ENCODE assay signal across 1 cellular context in the genomic region with DNA sequence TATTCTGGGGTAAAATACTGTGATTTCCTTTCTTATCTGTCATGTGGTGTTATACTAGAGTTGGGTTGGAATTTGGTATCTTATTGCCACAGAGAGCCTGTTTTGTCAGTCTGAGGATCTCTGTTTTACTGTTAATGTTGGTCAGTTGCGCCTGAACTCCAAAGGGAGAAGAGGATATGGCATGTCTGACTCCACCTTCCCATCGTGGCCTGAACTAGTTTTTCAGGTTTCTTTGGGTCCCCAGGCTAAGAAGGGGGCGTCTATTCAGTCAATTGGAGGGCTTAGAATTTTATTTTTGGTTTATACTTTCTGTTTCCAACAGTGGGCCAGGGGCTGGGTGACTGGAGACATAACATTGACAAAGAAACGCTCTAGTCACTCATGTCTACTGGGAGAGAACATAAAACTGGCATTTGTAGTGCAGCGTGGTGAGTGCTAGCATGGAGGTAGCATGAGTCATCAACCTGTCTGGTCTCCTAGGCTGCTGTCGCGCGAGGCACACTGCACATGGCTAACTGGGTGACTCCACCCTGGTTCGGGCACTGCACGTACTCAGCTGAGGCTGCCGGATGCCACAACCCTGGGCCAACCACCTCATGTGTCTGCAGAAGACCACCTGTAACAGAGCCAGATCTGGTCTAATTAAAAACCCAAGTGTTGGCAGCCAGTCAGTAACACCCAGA.
TF ChIP-seq lines count a peak whose summit lies in the region.

No MANE protein-coding gene starts in this region.

TF ChIP-seq in K562, 482 proteins besides CTCF, POLR2A, EP300 and RAD21 (continued from another document):
- TF ChIP-seq GABPB2 (CRISPR knock-in tag; conservative IDR thresholded peaks at IDR 0.05) (no peak), SAP30 (IDR thresholded peaks at IDR 0.05; ENCODE audit: borderline replicate concordance, insufficient read depth, low read depth, low read length, poor library complexity, severe bottlenecking) (no peak), RBM39 (optimal IDR thresholded peaks at IDR 0.05; ENCODE audit: low read depth, low read length) (no peak), ZNF41 (CRISPR knock-in tag; conservative IDR thresholded peaks at IDR 0.05) (no peak), ARNT (IDR thresholded peaks at IDR 0.05) (no peak), ZNF12 (CRISPR knock-in tag; IDR thresholded peaks at IDR 0.05) (no peak), BACH1 (tag; IDR thresholded peaks at IDR 0.05) (peak; percentile 40; the same call in 1 of the 2 replicates), C11orf30 (IDR thresholded peaks at IDR 0.05; ENCODE audit: low read depth) (peak; percentile 53), ZKSCAN1 (IDR thresholded peaks at IDR 0.05; ENCODE audit: low read depth, low read length) (no peak), MTA3 (IDR thresholded peaks at IDR 0.05; ENCODE audit: borderline replicate concordance) (no peak), ZNF766 (CRISPR knock-in tag; conservative IDR thresholded peaks at IDR 0.05) (0 out of 2 replicates have a peak, but pooled peaks have one; percentile 21), NFYB (IDR thresholded peaks at IDR 0.05; ENCODE audit: extremely low read depth, insufficient read length) (no peak), ZNF707 (CRISPR knock-in tag; conservative IDR thresholded peaks at IDR 0.05) (no peak), RAD51 (IDR thresholded peaks at IDR 0.05; ENCODE audit: borderline replicate concordance, low read depth) (no peak), ZNF263 (CRISPR knock-in tag; IDR thresholded peaks at IDR 0.05; ENCODE audit: borderline replicate concordance) (no peak), JUNB (CRISPR knock-in tag; conservative IDR thresholded peaks at IDR 0.05) (peak; percentile 82), ZNF77 (CRISPR knock-in tag; IDR thresholded peaks at IDR 0.05) (no peak), SMC3 (conservative IDR thresholded peaks at IDR 0.05; ENCODE audit: insufficient read depth, low read depth, low read length) (no peak), RBM14 (IDR thresholded peaks at IDR 0.05; ENCODE audit: borderline replicate concordance, insufficient read depth, low read depth, low read length) (no peak), CHD2 (IDR thresholded peaks at IDR 0.05; ENCODE audit: low read depth, low read length) (no peak), SRF (CRISPR knock-in tag; IDR thresholded peaks at IDR 0.05) (no peak), CBFA2T3 (IDR thresholded peaks at IDR 0.05) (0 out of 2 replicates have a peak, but pooled peaks have one; percentile 10), KAT8 (IDR thresholded peaks at IDR 0.05; ENCODE audit: low read depth) (no peak), NRF1 (conservative IDR thresholded peaks at IDR 0.05 in 1 of 2, IDR thresholded peaks at IDR 0.05 in 1 of 2) (no peak; a peak in 1 of 4 replicates), MEIS2 (IDR thresholded peaks at IDR 0.05; ENCODE audit: partially characterized antibody) (no peak), MEF2A (IDR thresholded peaks at IDR 0.05; ENCODE audit: control insufficient read depth, low read depth, low read length) (no peak), SRSF9 (IDR thresholded peaks at IDR 0.05; ENCODE audit: borderline replicate concordance, low read depth, low read length) (no peak), JUND (IDR thresholded peaks at IDR 0.05; ENCODE audit: borderline replicate concordance, low read depth, low read length) (peak; percentile 93), JUND (tag; IDR thresholded peaks at IDR 0.05; ENCODE audit: borderline replicate concordance, low read depth, low read length) (peak; percentile 92), ZNF764 (CRISPR knock-in tag; IDR thresholded peaks at IDR 0.05; ENCODE audit: low read depth) (no peak), EHMT2 (IDR thresholded peaks at IDR 0.05) (peak; percentile 55; the same call in 1 of the 2 replicates), STAT5A (IDR thresholded peaks at IDR 0.05; ENCODE audit: borderline replicate concordance, low read length) (no peak), MCM2 (IDR thresholded peaks at IDR 0.05; ENCODE audit: low read depth) (no peak), THRAP3 (IDR thresholded peaks at IDR 0.05; ENCODE audit: borderline replicate concordance) (no peak), RBM25 (IDR thresholded peaks at IDR 0.05; ENCODE audit: low read depth, low read length, severe bottlenecking) (no peak), SAFB (IDR thresholded peaks at IDR 0.05; ENCODE audit: borderline replicate concordance, low read depth, low read length) (no peak)
- TF ChIP-seq, protein P1, sequence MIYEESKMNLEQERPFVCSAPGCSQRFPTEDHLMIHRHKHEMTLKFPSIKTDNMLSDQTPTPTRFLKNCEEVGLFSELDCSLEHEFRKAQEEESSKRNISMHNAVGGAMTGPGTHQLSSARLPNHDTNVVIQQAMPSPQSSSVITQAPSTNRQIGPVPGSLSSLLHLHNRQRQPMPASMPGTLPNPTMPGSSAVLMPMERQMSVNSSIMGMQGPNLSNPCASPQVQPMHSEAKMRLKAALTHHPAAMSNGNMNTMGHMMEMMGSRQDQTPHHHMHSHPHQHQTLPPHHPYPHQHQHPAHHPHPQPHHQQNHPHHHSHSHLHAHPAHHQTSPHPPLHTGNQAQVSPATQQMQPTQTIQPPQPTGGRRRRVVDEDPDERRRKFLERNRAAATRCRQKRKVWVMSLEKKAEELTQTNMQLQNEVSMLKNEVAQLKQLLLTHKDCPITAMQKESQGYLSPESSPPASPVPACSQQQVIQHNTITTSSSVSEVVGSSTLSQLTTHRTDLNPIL (CRISPR knock-in tag; IDR thresholded peaks at IDR 0.05), result no peak
- TF ChIP-seq, protein P2, sequence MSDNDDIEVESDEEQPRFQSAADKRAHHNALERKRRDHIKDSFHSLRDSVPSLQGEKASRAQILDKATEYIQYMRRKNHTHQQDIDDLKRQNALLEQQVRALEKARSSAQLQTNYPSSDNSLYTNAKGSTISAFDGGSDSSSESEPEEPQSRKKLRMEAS (CRISPR knock-in tag; IDR thresholded peaks at IDR 0.05), result peak; percentile 61
- TF ChIP-seq, protein P3, sequence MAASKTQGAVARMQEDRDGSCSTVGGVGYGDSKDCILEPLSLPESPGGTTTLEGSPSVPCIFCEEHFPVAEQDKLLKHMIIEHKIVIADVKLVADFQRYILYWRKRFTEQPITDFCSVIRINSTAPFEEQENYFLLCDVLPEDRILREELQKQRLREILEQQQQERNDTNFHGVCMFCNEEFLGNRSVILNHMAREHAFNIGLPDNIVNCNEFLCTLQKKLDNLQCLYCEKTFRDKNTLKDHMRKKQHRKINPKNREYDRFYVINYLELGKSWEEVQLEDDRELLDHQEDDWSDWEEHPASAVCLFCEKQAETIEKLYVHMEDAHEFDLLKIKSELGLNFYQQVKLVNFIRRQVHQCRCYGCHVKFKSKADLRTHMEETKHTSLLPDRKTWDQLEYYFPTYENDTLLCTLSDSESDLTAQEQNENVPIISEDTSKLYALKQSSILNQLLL (CRISPR knock-in tag; IDR thresholded peaks at IDR 0.05; ENCODE audit: borderline replicate concordance), result no peak
- TF ChIP-seq, protein P4, sequence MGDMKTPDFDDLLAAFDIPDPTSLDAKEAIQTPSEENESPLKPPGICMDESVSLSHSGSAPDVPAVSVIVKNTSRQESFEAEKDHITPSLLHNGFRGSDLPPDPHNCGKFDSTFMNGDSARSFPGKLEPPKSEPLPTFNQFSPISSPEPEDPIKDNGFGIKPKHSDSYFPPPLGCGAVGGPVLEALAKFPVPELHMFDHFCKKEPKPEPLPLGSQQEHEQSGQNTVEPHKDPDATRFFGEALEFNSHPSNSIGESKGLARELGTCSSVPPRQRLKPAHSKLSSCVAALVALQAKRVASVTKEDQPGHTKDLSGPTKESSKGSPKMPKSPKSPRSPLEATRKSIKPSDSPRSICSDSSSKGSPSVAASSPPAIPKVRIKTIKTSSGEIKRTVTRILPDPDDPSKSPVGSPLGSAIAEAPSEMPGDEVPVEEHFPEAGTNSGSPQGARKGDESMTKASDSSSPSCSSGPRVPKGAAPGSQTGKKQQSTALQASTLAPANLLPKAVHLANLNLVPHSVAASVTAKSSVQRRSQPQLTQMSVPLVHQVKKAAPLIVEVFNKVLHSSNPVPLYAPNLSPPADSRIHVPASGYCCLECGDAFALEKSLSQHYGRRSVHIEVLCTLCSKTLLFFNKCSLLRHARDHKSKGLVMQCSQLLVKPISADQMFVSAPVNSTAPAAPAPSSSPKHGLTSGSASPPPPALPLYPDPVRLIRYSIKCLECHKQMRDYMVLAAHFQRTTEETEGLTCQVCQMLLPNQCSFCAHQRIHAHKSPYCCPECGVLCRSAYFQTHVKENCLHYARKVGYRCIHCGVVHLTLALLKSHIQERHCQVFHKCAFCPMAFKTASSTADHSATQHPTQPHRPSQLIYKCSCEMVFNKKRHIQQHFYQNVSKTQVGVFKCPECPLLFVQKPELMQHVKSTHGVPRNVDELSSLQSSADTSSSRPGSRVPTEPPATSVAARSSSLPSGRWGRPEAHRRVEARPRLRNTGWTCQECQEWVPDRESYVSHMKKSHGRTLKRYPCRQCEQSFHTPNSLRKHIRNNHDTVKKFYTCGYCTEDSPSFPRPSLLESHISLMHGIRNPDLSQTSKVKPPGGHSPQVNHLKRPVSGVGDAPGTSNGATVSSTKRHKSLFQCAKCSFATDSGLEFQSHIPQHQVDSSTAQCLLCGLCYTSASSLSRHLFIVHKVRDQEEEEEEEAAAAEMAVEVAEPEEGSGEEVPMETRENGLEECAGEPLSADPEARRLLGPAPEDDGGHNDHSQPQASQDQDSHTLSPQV (IDR thresholded peaks at IDR 0.05), result peak; percentile 93
- TF ChIP-seq, protein P5, sequence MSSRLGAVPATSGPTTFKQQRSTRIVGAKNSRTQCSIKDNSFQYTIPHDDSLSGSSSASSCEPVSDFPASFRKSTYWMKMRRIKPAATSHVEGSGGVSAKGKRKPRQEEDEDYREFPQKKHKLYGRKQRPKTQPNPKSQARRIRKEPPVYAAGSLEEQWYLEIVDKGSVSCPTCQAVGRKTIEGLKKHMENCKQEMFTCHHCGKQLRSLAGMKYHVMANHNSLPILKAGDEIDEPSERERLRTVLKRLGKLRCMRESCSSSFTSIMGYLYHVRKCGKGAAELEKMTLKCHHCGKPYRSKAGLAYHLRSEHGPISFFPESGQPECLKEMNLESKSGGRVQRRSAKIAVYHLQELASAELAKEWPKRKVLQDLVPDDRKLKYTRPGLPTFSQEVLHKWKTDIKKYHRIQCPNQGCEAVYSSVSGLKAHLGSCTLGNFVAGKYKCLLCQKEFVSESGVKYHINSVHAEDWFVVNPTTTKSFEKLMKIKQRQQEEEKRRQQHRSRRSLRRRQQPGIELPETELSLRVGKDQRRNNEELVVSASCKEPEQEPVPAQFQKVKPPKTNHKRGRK (tag; IDR thresholded peaks at IDR 0.05), result no peak
- TF ChIP-seq, protein P6, sequence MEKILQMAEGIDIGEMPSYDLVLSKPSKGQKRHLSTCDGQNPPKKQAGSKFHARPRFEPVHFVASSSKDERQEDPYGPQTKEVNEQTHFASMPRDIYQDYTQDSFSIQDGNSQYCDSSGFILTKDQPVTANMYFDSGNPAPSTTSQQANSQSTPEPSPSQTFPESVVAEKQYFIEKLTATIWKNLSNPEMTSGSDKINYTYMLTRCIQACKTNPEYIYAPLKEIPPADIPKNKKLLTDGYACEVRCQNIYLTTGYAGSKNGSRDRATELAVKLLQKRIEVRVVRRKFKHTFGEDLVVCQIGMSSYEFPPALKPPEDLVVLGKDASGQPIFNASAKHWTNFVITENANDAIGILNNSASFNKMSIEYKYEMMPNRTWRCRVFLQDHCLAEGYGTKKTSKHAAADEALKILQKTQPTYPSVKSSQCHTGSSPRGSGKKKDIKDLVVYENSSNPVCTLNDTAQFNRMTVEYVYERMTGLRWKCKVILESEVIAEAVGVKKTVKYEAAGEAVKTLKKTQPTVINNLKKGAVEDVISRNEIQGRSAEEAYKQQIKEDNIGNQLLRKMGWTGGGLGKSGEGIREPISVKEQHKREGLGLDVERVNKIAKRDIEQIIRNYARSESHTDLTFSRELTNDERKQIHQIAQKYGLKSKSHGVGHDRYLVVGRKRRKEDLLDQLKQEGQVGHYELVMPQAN (IDR thresholded peaks at IDR 0.05; ENCODE audit: borderline replicate concordance), result no peak
- TF ChIP-seq, protein P7, sequence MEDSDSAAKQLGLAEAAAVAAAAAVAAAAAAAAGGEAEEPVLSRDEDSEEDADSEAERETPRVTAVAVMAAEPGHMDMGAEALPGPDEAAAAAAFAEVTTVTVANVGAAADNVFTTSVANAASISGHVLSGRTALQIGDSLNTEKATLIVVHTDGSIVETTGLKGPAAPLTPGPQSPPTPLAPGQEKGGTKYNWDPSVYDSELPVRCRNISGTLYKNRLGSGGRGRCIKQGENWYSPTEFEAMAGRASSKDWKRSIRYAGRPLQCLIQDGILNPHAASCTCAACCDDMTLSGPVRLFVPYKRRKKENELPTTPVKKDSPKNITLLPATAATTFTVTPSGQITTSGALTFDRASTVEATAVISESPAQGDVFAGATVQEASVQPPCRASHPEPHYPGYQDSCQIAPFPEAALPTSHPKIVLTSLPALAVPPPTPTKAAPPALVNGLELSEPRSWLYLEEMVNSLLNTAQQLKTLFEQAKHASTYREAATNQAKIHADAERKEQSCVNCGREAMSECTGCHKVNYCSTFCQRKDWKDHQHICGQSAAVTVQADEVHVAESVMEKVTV (CRISPR knock-in tag; IDR thresholded peaks at IDR 0.05), result no peak
- TF ChIP-seq, protein P8, sequence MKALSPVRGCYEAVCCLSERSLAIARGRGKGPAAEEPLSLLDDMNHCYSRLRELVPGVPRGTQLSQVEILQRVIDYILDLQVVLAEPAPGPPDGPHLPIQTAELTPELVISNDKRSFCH (CRISPR knock-in tag; IDR thresholded peaks at IDR 0.05), result no peak
- TF ChIP-seq, protein P8 (tag; IDR thresholded peaks at IDR 0.05), result no peak
